Comparison of ENCODE assay signal across 21 cellular contexts in the genomic region with DNA sequence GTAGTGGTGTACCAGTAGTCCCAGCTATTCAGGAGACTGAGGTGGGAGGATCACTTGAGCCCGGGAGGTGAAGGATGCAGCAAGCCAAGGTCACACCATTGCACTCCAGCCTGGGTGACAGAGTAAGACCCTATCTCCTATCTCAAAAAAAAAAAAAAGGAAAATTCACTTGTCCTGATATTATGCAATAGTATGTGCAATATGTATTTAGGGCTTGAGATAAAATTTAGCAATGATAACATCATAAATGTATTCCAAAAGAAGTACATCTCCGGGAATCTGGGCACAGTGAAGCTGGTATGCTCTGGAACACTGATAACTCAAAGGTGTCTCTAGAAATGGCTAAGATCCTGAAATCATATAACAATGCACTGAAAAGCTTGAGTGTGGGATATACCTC.
DNase-seq lines count a peak whose midpoint lies in the region; ATAC-seq, FAIRE-seq and TF ChIP-seq lines count a peak whose summit lies in the region.
"Had no signal": no experiment of that assay in that cellular context is flagged by ENCODE, and none has a peak within 500 bp of the region (broad histone marks: within the 10 kb centered on the region; RNA-seq: fewer than 3 reads in every experiment).

No MANE protein-coding gene starts in this region.

- H2AFZ ChIP-seq in IMR-90 (replicated peaks; ENCODE audit: low read length, poor library complexity) (no peak overlapping the region), K562 (ENCODE audit: low read depth, low read length) (no peak overlapping the region), HepG2 (ENCODE audit: low read length) (no peak overlapping the region)
- H2AFZ ChIP-seq: GM23338 had no signal

- no peak overlapping the region for H2BK5ac ChIP-seq in IMR-90 (ENCODE audit: low read depth, low read length, poor library complexity, severe bottlenecking)

- no peak for TF ChIP-seq RAD21 in IMR-90 (IDR thresholded peaks at IDR 0.05; ENCODE audit: low read length)
- no peak for TF ChIP-seq RAD21 in K562 (CRISPR knock-in tag; conservative IDR thresholded peaks at IDR 0.05 in 1 of 2, IDR thresholded peaks at IDR 0.05 in 1 of 2)
- no peak for TF ChIP-seq RAD21 in HepG2 (CRISPR knock-in tag; IDR thresholded peaks at IDR 0.05)

- H3K4me2 ChIP-seq in IMR-90 (ENCODE audit: low read depth, low read length) (no peak overlapping the region), K562 (ENCODE audit: insufficient read depth, low read length) (no peak overlapping the region), HepG2 (ENCODE audit: low read depth, low read length) (no peak overlapping the region)
- H3K4me2 ChIP-seq: BLaER1 treated with 17β-estradiol and CSF1 and Interleukin-3, amounts not matched to agents 10 nM and 100 nM; GM23338; KMS-11 had no signal

- H3K27ac ChIP-seq in IMR-90 (ENCODE audit: insufficient read depth, low read length): no peak overlapping the region
- no peak overlapping the region for H3K27ac ChIP-seq in K562 (ENCODE audit: extremely low read depth, low read depth, low read length)
- H3K27ac ChIP-seq in HepG2 (ENCODE audit: extremely low read length, insufficient read depth, low read length): no peak overlapping the region
- H3K27ac ChIP-seq in stomach: peak overlapping the region in 4 of 5 donors; percentile 28 to 83 (median 42)
- no peak overlapping the region for H3K27ac ChIP-seq in vagina
- H3K27ac ChIP-seq in A673 (ENCODE audit: low read depth, low read length, poor library complexity, severe bottlenecking): no peak overlapping the region
- no peak overlapping the region for H3K27ac ChIP-seq in testis
- H3K27ac ChIP-seq: BLaER1 treated with 17β-estradiol and CSF1 and Interleukin-3, amounts not matched to agents 10 nM and 100 nM; HL-60; KMS-11 had no signal

- H3K14ac ChIP-seq in IMR-90 (replicated peaks; ENCODE audit: low read depth, low read length): no peak overlapping the region

- TF ChIP-seq POLR2A in IMR-90 (IDR thresholded peaks at IDR 0.05; ENCODE audit: low read depth, low read length) (no peak), K562 (conservative IDR thresholded peaks at IDR 0.05) (no peak), HepG2 (IDR thresholded peaks at IDR 0.05; ENCODE audit: insufficient read depth in 1 of 2, low read depth in 2 of 2, low read length in 2 of 2) (no peak), stomach (IDR thresholded peaks at IDR 0.05) (no peak), vagina (IDR thresholded peaks at IDR 0.05) (no peak), testis (IDR thresholded peaks at IDR 0.05) (no peak)

- H2BK15ac ChIP-seq in IMR-90 (ENCODE audit: low read depth, low read length): no peak overlapping the region

- peaks cover 7 to 11% of the 10 kb centered on the region in 2 experiments; a peak in 3 of 4 replicates for H3K79me1 ChIP-seq in IMR-90 (ENCODE audit: low read depth in 1 of 2, low read length in 2 of 2)

- H3K9ac ChIP-seq in IMR-90 (ENCODE audit: low read depth, low read length) (no peak overlapping the region), K562 (ENCODE audit: insufficient read depth in 1 of 2, low read depth in 2 of 2, low read length in 2 of 2) (no peak overlapping the region), HepG2 (ENCODE audit: insufficient read depth, low read depth, low read length) (no peak overlapping the region)
- H3K9ac ChIP-seq: BLaER1 treated with 17β-estradiol and CSF1 and Interleukin-3, amounts not matched to agents 10 nM and 100 nM; KMS-11 had no signal

- H3K4me1 ChIP-seq in IMR-90 (ENCODE audit: control insufficient read depth, insufficient read depth, low read length): peaks cover under 1% of the 10 kb centered on the region
- no peaks in the 10 kb centered on the region for H3K4me1 ChIP-seq in K562 (replicated peaks in 1 of 2; ENCODE audit: control insufficient read depth in 2 of 2, insufficient read depth in 2 of 2, low read length in 2 of 2)
- H3K4me1 ChIP-seq in HepG2 (ENCODE audit: insufficient read depth, low read length): no peaks in the 10 kb centered on the region
- peaks cover 0 to 23% (median 15%) of the 10 kb centered on the region in 4 donors for H3K4me1 ChIP-seq in stomach
- H3K4me1 ChIP-seq in vagina: no peaks in the 10 kb centered on the region
- H3K4me1 ChIP-seq in A673 (ENCODE audit: insufficient read depth, low read length, poor library complexity, severe bottlenecking): no peaks in the 10 kb centered on the region
- H3K4me1 ChIP-seq in testis: no peaks in the 10 kb centered on the region
- H3K4me1 ChIP-seq: BLaER1 treated with 17β-estradiol and CSF1 and Interleukin-3, amounts not matched to agents 10 nM and 100 nM had no signal

- H3K79me2 ChIP-seq in K562 (ENCODE audit: control insufficient read depth, insufficient read depth, low read length) (no peaks in the 10 kb centered on the region), HepG2 (ENCODE audit: insufficient read depth, low read length) (no peaks in the 10 kb centered on the region)

- no peak overlapping the region for H4K91ac ChIP-seq in IMR-90 (ENCODE audit: insufficient read depth, low read depth, low read length)

- ATAC-seq in IMR-90 (ENCODE audit: low read depth) (no peak), K562 (no peak), HepG2 (no peak)
- ATAC-seq: GM23338, HCT116 had no signal

- H4K20me1 ChIP-seq in IMR-90 (ENCODE audit: insufficient read depth, low read length) (no peaks in the 10 kb centered on the region), K562 (replicated peaks; ENCODE audit: control insufficient read depth, insufficient read depth, low read length) (no peaks in the 10 kb centered on the region), HepG2 (ENCODE audit: insufficient read depth, low read length) (no peaks in the 10 kb centered on the region)

- no peak for TF ChIP-seq CTCF in IMR-90 (conservative IDR thresholded peaks at IDR 0.05; ENCODE audit: low read depth, low read length)
- TF ChIP-seq CTCF in K562 (IDR thresholded peaks at IDR 0.05 in 2 of 3, conservative IDR thresholded peaks at IDR 0.05 in 1 of 3; ENCODE audit: insufficient read depth in 2 of 3, low read depth in 1 of 3, low read length in 3 of 3): no peak
- TF ChIP-seq CTCF in HepG2 (CRISPR knock-in tag; IDR thresholded peaks at IDR 0.05): no peak
- TF ChIP-seq CTCF in stomach (IDR thresholded peaks at IDR 0.05): no peak
- no peak for TF ChIP-seq CTCF in vagina (IDR thresholded peaks at IDR 0.05)
- no peak for TF ChIP-seq CTCF in A673 (conservative IDR thresholded peaks at IDR 0.05; ENCODE audit: low read depth, low read length)
- no peak for TF ChIP-seq CTCF in testis (IDR thresholded peaks at IDR 0.05)

- intact Hi-C loops in IMR-90 (cut with micrococcal nuclease) (no loop called here), K562 (cut with micrococcal nuclease) (no loop called here), HepG2 (cut with micrococcal nuclease; ENCODE audit: unreplicated experiment) (no loop called here), stomach (cut with DNase I; ENCODE audit: low total_unique reads) (no loop called here), vagina (cut with DNase I) (no loop called here), A673 (cut with micrococcal nuclease; ENCODE audit: unreplicated experiment) (no loop called here), testis (cut with DNase I; ENCODE audit: low total_unique reads) (no loop called here)

- H3K4me3 ChIP-seq in IMR-90 (ENCODE audit: insufficient read depth, low read depth, low read length): no peak overlapping the region
- no peak overlapping the region for H3K4me3 ChIP-seq in K562
- no peak overlapping the region for H3K4me3 ChIP-seq in HepG2 (replicated peaks in 1 of 3; ENCODE audit: insufficient read depth in 1 of 3, low read depth in 2 of 3, low read length in 3 of 3)
- H3K4me3 ChIP-seq in stomach: no peak overlapping the region
- no peak overlapping the region for H3K4me3 ChIP-seq in vagina
- no peak overlapping the region for H3K4me3 ChIP-seq in A673 (ENCODE audit: low read depth, low read length, poor library complexity, severe bottlenecking)
- no peak overlapping the region for H3K4me3 ChIP-seq in testis
- H3K4me3 ChIP-seq: BLaER1 treated with 17β-estradiol and CSF1 and Interleukin-3, amounts not matched to agents 10 nM and 100 nM; GM23338 had no signal

- no TSS peak for BruUV-seq in IMR-90 (replicated peaks; lab: Mats Ljungman, UMichigan)
- no TSS peak for BruUV-seq in K562 (replicated peaks; lab: Mats Ljungman, UMichigan)
- no TSS peak for BruUV-seq in HepG2 (replicated peaks; lab: Mats Ljungman, UMichigan)
- BruUV-seq in A673 (replicated peaks; lab: Mats Ljungman, UMichigan): no TSS peak

- no peak overlapping the region for H2BK20ac ChIP-seq in IMR-90 (ENCODE audit: low read depth, low read length)

- no peak overlapping the region for H3K23ac ChIP-seq in IMR-90 (ENCODE audit: low read depth, low read length)

- no peak for TF ChIP-seq EP300 in K562 (IDR thresholded peaks at IDR 0.05; ENCODE audit: low read length)
- no peak for TF ChIP-seq EP300 in HepG2 (IDR thresholded peaks at IDR 0.05; ENCODE audit: low read depth in 2 of 2, low read length in 2 of 2)
- no peak for TF ChIP-seq EP300 in HepG2 (CRISPR knock-in tag; IDR thresholded peaks at IDR 0.05; ENCODE audit: borderline replicate concordance)
- TF ChIP-seq EP300 in stomach (IDR thresholded peaks at IDR 0.05): no peak

- POLR2A ChIA-PET in IMR-90 (lab: Charles Lee; ENCODE audit: unreplicated experiment): no interaction called here
- POLR2A ChIA-PET in K562 (lab: Yijun Ruan, JAX): no interaction called here
- POLR2A ChIA-PET in HepG2 (lab: Yijun Ruan, JAX): no interaction called here
- POLR2A ChIA-PET in A673 (lab: Charles Lee; ENCODE audit: low non-redundant PET): no interaction called here

- no peaks in the 10 kb centered on the region; the same call in 1 of the 2 replicates for H3K9me1 ChIP-seq in IMR-90 (ENCODE audit: insufficient read depth, low read length)
- H3K9me1 ChIP-seq in K562 (ENCODE audit: control insufficient read depth, insufficient read depth, low read length): no peaks in the 10 kb centered on the region

- no CpG with 5 or more reads among the region's 2 CpGs for WGBS in IMR-90 (ENCODE audit: extremely low coverage in 2 of 2, insufficient read length in 1 of 2), 2 experiments
- 90% methylated on average over 2 of the region's 2 CpGs for WGBS in K562 (ENCODE audit: insufficient coverage, low coverage, missing lambda C conversion rate)
- WGBS in HepG2 (ENCODE audit: low lambda C conversion rate): 93% methylated on average over 2 of the region's 2 CpGs
- WGBS in stomach, 5 donors: 50 to 88% (median 78%) methylated on average over 2 of the region's 2 CpGs
- 62 to 82% methylated on average over 2 of the region's 2 CpGs for WGBS in testis, 2 donors

- FAIRE-seq in K562 (lab: Jason Lieb, UNC): no peak
- no peak for FAIRE-seq in HepG2 (lab: Jason Lieb, UNC)
- FAIRE-seq: G401.6, GM12892, GM18507, H54 had no signal

- no peak for DNase-seq in IMR-90
- no peak for DNase-seq in K562 (ENCODE audit: extremely low read depth in 1 of 4, low spot score in 3 of 4)
- DNase-seq in HepG2 (ENCODE audit: low spot score): no peak
- no peak for DNase-seq in stomach
- no peak for DNase-seq in vagina (ENCODE audit: extremely low spot score in 2 of 2)
- no peak for DNase-seq in A673 (ENCODE audit: low spot score)
- DNase-seq in SHP77 (lab: John Stamatoyannopoulos, UW): no peak
- no peak for DNase-seq in testis
- DNase-seq: CD4-positive, CD25-positive, alpha-beta regulatory T cell; CD8-positive, alpha-beta memory T cell; COR-L47; HFFc6 had no signal

- no peak overlapping the region for H3K56ac ChIP-seq in IMR-90 (ENCODE audit: extremely low read depth, insufficient read depth, low read length)

- no peak overlapping the region for H3K18ac ChIP-seq in IMR-90 (ENCODE audit: low read depth, low read length)

- dilution Hi-C loops in IMR-90 (cut with HindIII; ENCODE audit: low sequenced_read_pairs, unreplicated experiment): no loop called here

- no peak overlapping the region for H2BK120ac ChIP-seq in IMR-90 (ENCODE audit: low read depth, low read length)

- H4K8ac ChIP-seq in IMR-90 (ENCODE audit: low read depth in 2 of 2, low read length in 2 of 2): no peak overlapping the region

- in situ Hi-C loops in IMR-90 (cut with MboI; ENCODE audit: low sequenced_read_pairs): no loop called here
- in situ Hi-C loops in K562 (cut with MboI): no loop called here
- in situ Hi-C loops in HepG2 (cut with HindIII; ENCODE audit: extremely low pct_ligation_motif_present, low pct_unique_long_range_greater_than_20kb): no loop called here

- H2AK9ac ChIP-seq in IMR-90 (replicated peaks; ENCODE audit: low read depth, low read length, poor library complexity): no peak overlapping the region

- H2AK5ac ChIP-seq in IMR-90 (ENCODE audit: low read depth, low read length): no peak overlapping the region

- no peak overlapping the region for H4K5ac ChIP-seq in IMR-90 (ENCODE audit: low read depth, low read length)

- CTCF ChIA-PET in IMR-90 (lab: Yijun Ruan, JAX): interaction anchor here (0.6 kb wide), 1 partner anchor 65 kb away, joined by 3 read pairs; no protein-coding TSS in a partner anchor
- CTCF ChIA-PET in K562 (lab: Yijun Ruan, JAX; ENCODE audit: low intra/inter-chr PET ratio): no interaction called here
- CTCF ChIA-PET in HepG2 (lab: Yijun Ruan, JAX; ENCODE audit: low intra/inter-chr PET ratio, low total read pairs): no interaction called here
- CTCF ChIA-PET in A673 (lab: Charles Lee): no interaction called here

- H3K9me3 ChIP-seq in IMR-90 (ENCODE audit: control insufficient read depth, insufficient read depth, low read length) (no peaks in the 10 kb centered on the region), K562 (replicated peaks; ENCODE audit: control insufficient read depth, insufficient read depth, low read depth, low read length) (no peaks in the 10 kb centered on the region), HepG2 (ENCODE audit: low read length) (no peaks in the 10 kb centered on the region), stomach (no peaks in the 10 kb centered on the region), vagina (no peaks in the 10 kb centered on the region), A673 (ENCODE audit: low read depth, low read length, poor library complexity, severe bottlenecking) (no peaks in the 10 kb centered on the region), testis (no peaks in the 10 kb centered on the region)

- H3K27me3 ChIP-seq in IMR-90 (ENCODE audit: control insufficient read depth, insufficient read depth, low read length) (no peaks in the 10 kb centered on the region), K562 (ENCODE audit: control insufficient read depth in 2 of 2, insufficient read depth in 2 of 2, low read length in 2 of 2) (no peaks in the 10 kb centered on the region), HepG2 (ENCODE audit: control insufficient read depth in 1 of 2, insufficient read depth in 2 of 2, low read length in 2 of 2) (no peaks in the 10 kb centered on the region), stomach (no peaks in the 10 kb centered on the region), vagina (no peaks in the 10 kb centered on the region), A673 (replicated peaks; ENCODE audit: insufficient read depth, low read depth, low read length, poor library complexity) (no peaks in the 10 kb centered on the region), testis (no peaks in the 10 kb centered on the region)
- H3K27me3 ChIP-seq: BLaER1 treated with 17β-estradiol and CSF1 and Interleukin-3, amounts not matched to agents 10 nM and 100 nM had no signal

- no peak overlapping the region for H3K4ac ChIP-seq in IMR-90 (ENCODE audit: low read depth, low read length)

- H3K36me3 ChIP-seq in IMR-90 (ENCODE audit: control insufficient read depth, insufficient read depth, low read length): peaks cover 31% of the 10 kb centered on the region
- H3K36me3 ChIP-seq in K562 (ENCODE audit: control insufficient read depth, insufficient read depth, low read length): peaks cover 39% of the 10 kb centered on the region; the same call in 1 of the 3 replicates
- H3K36me3 ChIP-seq in HepG2 (replicated peaks in 1 of 2; ENCODE audit: control insufficient read depth in 1 of 2, insufficient read depth in 2 of 2, low read length in 2 of 2): peaks cover 8 to 62% of the 10 kb centered on the region in 2 experiments
- H3K36me3 ChIP-seq in stomach: peaks cover 46 to 92% (median 85%) of the 10 kb centered on the region in 4 donors
- H3K36me3 ChIP-seq in vagina: peaks cover 4 to 32% of the 10 kb centered on the region in 2 donors
- H3K36me3 ChIP-seq in A673 (ENCODE audit: insufficient read depth, low read length, poor library complexity, severe bottlenecking): peaks cover 43% of the 10 kb centered on the region
- no peaks in the 10 kb centered on the region for H3K36me3 ChIP-seq in testis (ENCODE audit: low read depth, missing control alignments)

Comparison
In these comparisons a context has a peak if more than half of its experiments do, and no peak if none do; other contexts are left out.
1. H3K27ac ChIP-seq: peak in stomach (4 of 5); none in IMR-90 (single experiment), K562 (single experiment), HepG2 (single experiment), vagina (single experiment), A673 (single experiment) and testis (0 of 2).